In genomic region chr2:101287303-101287702, GRCh38 we compare ENCODE assay signal across 25 cellular contexts.
"Had no signal": no experiment of that assay in that cellular context is flagged by ENCODE, and none has a peak within 500 bp of the region (broad histone marks: within the 10 kb centered on the region; RNA-seq: fewer than 3 reads in every experiment).

No MANE protein-coding gene starts in this region.

- H3K4me1 Mint-ChIP-seq: mesothelial cell of epicardium; neural progenitor cell; stimulated activated memory B cell treated with anti-CD40 and anti-IgM and Interleukin-4, amounts not matched to agents 10 μg/mL and 1 μg/mL and 100 μg/mL, for 72 hours had no signal

- H3K4me3 ChIP-seq: dorsolateral prefrontal cortex, mucosa of descending colon, neural progenitor cell, prostate gland, right atrium auricular region, sigmoid colon, testis, tibial artery had no signal

- H3K27me3 ChIP-seq: dorsolateral prefrontal cortex, neural progenitor cell, right atrium auricular region, sigmoid colon, testis, tibial artery had no signal

- H3K27ac ChIP-seq: neural progenitor cell, prostate gland, right atrium auricular region, sigmoid colon, testis, tibial artery had no signal

- H3K36me3 ChIP-seq: prostate gland had no signal

- ATAC-seq: mucosa of descending colon; stimulated activated memory B cell treated with anti-CD40 and anti-IgM and Interleukin-4, amounts not matched to agents 10 μg/mL and 1 μg/mL and 100 μg/mL, for 72 hours; stimulated activated naive CD8-positive, alpha-beta T cell treated with anti-CD3 and anti-CD28 coated beads, Interleukin-15, Interleukin-2, amounts not matched to agents 100 U/mL and 50 U/mL, for 24 hours had no signal

- FAIRE-seq: frontal cortex had no signal

- H3K9ac ChIP-seq: neural progenitor cell had no signal

- H3K27me3 Mint-ChIP-seq: naive B cell; stimulated activated memory B cell treated with anti-CD40 and anti-IgM and Interleukin-4, amounts not matched to agents 10 μg/mL and 1 μg/mL and 100 μg/mL, for 72 hours; type B pancreatic cell had no signal

- H3K4me2 ChIP-seq: neural progenitor cell had no signal

- H3K4me3 Mint-ChIP-seq: immature natural killer cell; mesothelial cell of epicardium; naive B cell; nephron; neural progenitor cell; stimulated activated memory B cell treated with anti-CD40 and anti-IgM and Interleukin-4, amounts not matched to agents 10 μg/mL and 1 μg/mL and 100 μg/mL, for 72 hours; type B pancreatic cell had no signal

- H3K9me3 ChIP-seq: mucosa of descending colon, prostate gland, right atrium auricular region, sigmoid colon, testis, tibial artery had no signal

- H3K9me3 Mint-ChIP-seq: immature natural killer cell; mesothelial cell of epicardium; naive B cell; nephron; neural progenitor cell; stimulated activated memory B cell treated with anti-CD40 and anti-IgM and Interleukin-4, amounts not matched to agents 10 μg/mL and 1 μg/mL and 100 μg/mL, for 72 hours; type B pancreatic cell had no signal

- H3K4me1 ChIP-seq: neural progenitor cell, prostate gland, right atrium auricular region, sigmoid colon, testis, tibial artery had no signal

- DNase-seq: dorsolateral prefrontal cortex; effector CD4-positive, alpha-beta T cell; hypothalamus; immature natural killer cell; islet precursor cell; kidney glomerular epithelial cell; mesenchymal stem cell; mucosa of descending colon; naive B cell; nucleus accumbens; sigmoid colon; stimulated activated CD4-positive, alpha-beta T cell treated with anti-CD3 and anti-CD28 coated beads, Interleukin-2, amount 100 ng/mL, for 24 hours; stimulated activated CD4-positive, alpha-beta T cell treated with anti-CD3 and anti-CD28 coated beads, Interleukin-4, amount 100 ng/mL, for 24 hours; stimulated activated naive CD8-positive, alpha-beta T cell treated with anti-CD3 and anti-CD28 coated beads, Interleukin-15, Interleukin-2, amounts not matched to agents 100 U/mL and 50 U/mL, for 24 hours; substantia nigra; testis; tibial artery had no signal

- H2AFZ ChIP-seq: neural progenitor cell had no signal

- H3K27ac Mint-ChIP-seq: mesothelial cell of epicardium; naive B cell; nephron; neural progenitor cell; stimulated activated memory B cell treated with anti-CD40 and anti-IgM and Interleukin-4, amounts not matched to agents 10 μg/mL and 1 μg/mL and 100 μg/mL, for 72 hours; type B pancreatic cell had no signal
